Comparison of ENCODE assay signal across 15 cellular contexts in the genomic region with DNA sequence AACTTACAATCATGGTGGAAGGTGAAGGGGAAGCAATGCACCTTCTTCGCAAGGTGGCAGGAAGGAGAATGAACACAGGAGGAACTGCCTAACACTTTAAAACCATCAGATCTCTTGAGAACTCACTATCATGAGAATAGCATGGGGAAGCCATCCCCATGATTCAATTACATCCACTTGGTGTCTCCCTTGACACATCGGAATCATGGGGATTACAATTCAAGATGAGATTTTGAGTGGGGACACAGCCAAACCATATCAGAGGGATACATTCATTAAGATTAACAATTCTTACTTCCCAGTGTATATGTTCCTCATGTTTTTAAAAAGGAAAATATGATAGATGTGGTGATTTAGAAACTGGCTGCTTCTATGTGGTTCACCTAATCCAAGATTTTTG.
DNase-seq lines count a peak whose midpoint lies in the region; ATAC-seq, FAIRE-seq and TF ChIP-seq lines count a peak whose summit lies in the region.
"Had no signal": no experiment of that assay in that cellular context is flagged by ENCODE, and none has a peak within 500 bp of the region (broad histone marks: within the 10 kb centered on the region; RNA-seq: fewer than 3 reads in every experiment).

No MANE protein-coding gene starts in this region.

- H3K27me3 ChIP-seq in ACC112 (ENCODE audit: insufficient read depth, low read length), result no peaks in the 10 kb centered on the region
- H3K27me3 ChIP-seq: testis had no signal

- no peak overlapping the region for H3K4me3 ChIP-seq in ACC112 (ENCODE audit: low read depth, low read length)
- no peak overlapping the region for H3K4me3 ChIP-seq in coronary artery
- H3K4me3 ChIP-seq: psoas muscle, testis had no signal

- H3K4me1 Mint-ChIP-seq in immature natural killer cell, result no peaks in the 10 kb centered on the region
- no peaks in the 10 kb centered on the region for H3K4me1 Mint-ChIP-seq in activated CD4-positive, alpha-beta T cell treated with anti-CD3 and anti-CD28 coated beads, Interleukin-2, amount 10 ng/mL, durations not matched to agents 7 days and 5 days
- H3K4me1 Mint-ChIP-seq: CD14-positive monocyte had no signal

- POLR2A ChIA-PET in activated CD4-positive, alpha-beta T cell treated with anti-CD3 and anti-CD28 coated beads, Interleukin-2, amount 10 ng/mL, durations not matched to agents 7 days and 5 days (lab: Charles Lee), result interaction anchor here (0.6 kb wide), 1 partner anchor 1082 kb away, joined by 3 read pairs; no protein-coding TSS in a partner anchor

- H3K27ac ChIP-seq in ACC112 (ENCODE audit: low read depth, low read length) (peak overlapping the region; percentile 92), coronary artery (peak overlapping the region; percentile 6 to 33)
- H3K27ac ChIP-seq: psoas muscle, testis had no signal

- peaks cover 0 to 5% (median 0%) of the 10 kb centered on the region in 3 donors for H3K27me3 Mint-ChIP-seq in immature natural killer cell (ENCODE audit: low read depth in 3 of 3)
- H3K27me3 Mint-ChIP-seq in activated CD4-positive, alpha-beta T cell treated with anti-CD3 and anti-CD28 coated beads, Interleukin-2, amount 10 ng/mL, durations not matched to agents 7 days and 5 days, result no peaks in the 10 kb centered on the region

- peak; percentile 27 for FAIRE-seq in islet of Langerhans (lab: Jason Lieb, UNC)
- FAIRE-seq: GM12891 had no signal

- H3K4me3 Mint-ChIP-seq in immature natural killer cell, result no peak overlapping the region
- H3K4me3 Mint-ChIP-seq in activated CD4-positive, alpha-beta T cell treated with anti-CD3 and anti-CD28 coated beads, Interleukin-2, amount 10 ng/mL, durations not matched to agents 7 days and 5 days, result no peak overlapping the region
- H3K4me3 Mint-ChIP-seq: activated CD8-positive, alpha-beta T cell treated with anti-CD3 and anti-CD28 coated beads, Interleukin-2, amount 10 ng/mL, durations not matched to agents 7 days and 5 days; CD14-positive monocyte had no signal

- H3K27ac Mint-ChIP-seq in immature natural killer cell, result no peak overlapping the region
- no peak overlapping the region for H3K27ac Mint-ChIP-seq in activated CD4-positive, alpha-beta T cell treated with anti-CD3 and anti-CD28 coated beads, Interleukin-2, amount 10 ng/mL, durations not matched to agents 7 days and 5 days
- H3K27ac Mint-ChIP-seq: activated CD8-positive, alpha-beta T cell treated with anti-CD3 and anti-CD28 coated beads, Interleukin-2, amount 10 ng/mL, durations not matched to agents 7 days and 5 days; CD14-positive monocyte had no signal

- H3K4me1 ChIP-seq in ACC112 (ENCODE audit: control insufficient read depth, insufficient read depth, low read length, unreplicated experiment), result peaks cover 74% of the 10 kb centered on the region
- H3K4me1 ChIP-seq: psoas muscle, testis had no signal

- no peaks in the 10 kb centered on the region for H3K36me3 ChIP-seq in ACC112 (ENCODE audit: insufficient read depth, low read length)

- H3K79me2 ChIP-seq in ACC112 (ENCODE audit: control insufficient read depth, insufficient read depth, low read length, unreplicated experiment), result no peaks in the 10 kb centered on the region

- TF ChIP-seq CTCF in coronary artery (IDR thresholded peaks at IDR 0.05), result no peak

- H2AFZ ChIP-seq in ACC112 (ENCODE audit: low read length, unreplicated experiment), result no peak overlapping the region

- peak; percentile 63 for DNase-seq in HCEC 1CT
- DNase-seq in coronary artery (ENCODE audit: low spot score), result no peak
- DNase-seq in immature natural killer cell, result no peak
- DNase-seq in NAMALWA (ENCODE audit: low spot score), result no peak
- DNase-seq in activated CD4-positive, alpha-beta T cell treated with anti-CD3 and anti-CD28 coated beads, Interleukin-2, amount 10 ng/mL, durations not matched to agents 7 days and 5 days, result no peak
- DNase-seq: activated CD8-positive, alpha-beta T cell treated with anti-CD3 and anti-CD28 coated beads, Interleukin-2, amount 10 ng/mL, durations not matched to agents 7 days and 5 days; kidney glomerular epithelial cell; MV-4-11; testis had no signal

- no peaks in the 10 kb centered on the region for H3K36me3 Mint-ChIP-seq in immature natural killer cell
- H3K36me3 Mint-ChIP-seq in activated CD4-positive, alpha-beta T cell treated with anti-CD3 and anti-CD28 coated beads, Interleukin-2, amount 10 ng/mL, durations not matched to agents 7 days and 5 days (ENCODE audit: low read depth), result no peaks in the 10 kb centered on the region
- H3K36me3 Mint-ChIP-seq: CD14-positive monocyte had no signal

- no peaks in the 10 kb centered on the region for H3K9me3 Mint-ChIP-seq in immature natural killer cell
- H3K9me3 Mint-ChIP-seq in activated CD4-positive, alpha-beta T cell treated with anti-CD3 and anti-CD28 coated beads, Interleukin-2, amount 10 ng/mL, durations not matched to agents 7 days and 5 days, result no peaks in the 10 kb centered on the region
- H3K9me3 Mint-ChIP-seq: CD14-positive monocyte had no signal

- CTCF ChIA-PET in activated CD4-positive, alpha-beta T cell treated with anti-CD3 and anti-CD28 coated beads, Interleukin-2, amount 10 ng/mL, durations not matched to agents 7 days and 5 days (lab: Charles Lee), result no interaction called here

- no peak for ATAC-seq in HG03039 (IDR thresholded peaks at IDR 0.05; ENCODE audit: unreplicated experiment)
- ATAC-seq: activated CD8-positive, alpha-beta T cell treated with anti-CD3 and anti-CD28 coated beads, Interleukin-2, amount 10 ng/mL, durations not matched to agents 7 days and 5 days had no signal
